ENCODE assay signal across 26 cellular contexts in the genomic region with DNA sequence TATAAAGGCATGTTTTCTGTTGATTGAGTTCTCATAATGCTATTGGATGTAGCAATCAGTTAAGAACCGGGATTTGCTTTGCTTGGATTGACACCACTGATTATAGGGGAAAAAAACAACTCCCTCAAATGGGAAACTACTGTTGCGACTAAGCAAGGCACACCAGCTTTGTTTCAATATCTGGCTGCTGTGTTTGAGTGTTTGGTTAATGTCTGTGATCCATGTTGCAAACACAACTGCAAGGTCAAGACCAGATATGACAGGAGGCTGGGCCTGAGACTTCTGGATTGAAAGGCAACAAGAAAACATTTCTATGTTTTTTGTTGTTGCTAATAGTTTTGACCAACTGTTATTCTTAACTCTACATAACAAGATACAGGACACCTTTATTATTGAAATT.
"Had no signal": no experiment of that assay in that cellular context is flagged by ENCODE, and none has a peak within 500 bp of the region (broad histone marks: within the 10 kb centered on the region; RNA-seq: fewer than 3 reads in every experiment).

No MANE protein-coding gene starts in this region.

- DNase-seq: activated CD4-positive, alpha-beta T cell treated with anti-CD3 and anti-CD28 coated beads for 36 hours; activated CD4-positive, CD25-positive, alpha-beta regulatory T cell; activated CD8-positive, alpha-beta memory T cell treated with anti-CD3 and anti-CD28 coated beads, Interleukin-2, amount 10 ng/mL, durations not matched to agents 7 days and 5 days; activated CD8-positive, alpha-beta T cell treated with anti-CD3 and anti-CD28 coated beads, Interleukin-2, amount 10 ng/mL, durations not matched to agents 7 days and 5 days; activated naive CD4-positive, alpha-beta T cell; activated T-cell treated with anti-CD3 and anti-CD28 coated beads, Interleukin-2, amount 50 U/mL, for 72 hours; anterior cingulate cortex; cerebellar nuclear complex; colonic mucosa; effector CD8-positive, alpha-beta T cell; esophagus squamous epithelium; gastrocnemius medialis; glutamatergic neuron; left lung; mammary epithelial cell; naive thymus-derived CD4-positive, alpha-beta T cell; ovary; psoas muscle; stimulated activated CD4-positive, alpha-beta T cell treated with anti-CD3 and anti-CD28 coated beads, Interleukin-2, amount 100 ng/mL, for 48 hours; stimulated activated naive CD4-positive, alpha-beta T cell treated with Interleukin-2 at 50 U/mL for 16 hours; trophoblast cell; uterus had no signal

- H3K27me3 ChIP-seq: colonic mucosa, esophagus squamous epithelium, gastrocnemius medialis, left lung, ovary, uterus had no signal

- H3K27ac ChIP-seq: colonic mucosa, epithelial cell of prostate, esophagus squamous epithelium, left lung, ovary, psoas muscle, uterus had no signal

- H3K4me3 ChIP-seq: colonic mucosa, esophagus squamous epithelium, gastrocnemius medialis, left lung, ovary, psoas muscle, thoracic aorta, uterus had no signal

- ATAC-seq: activated CD4-positive, alpha-beta T cell treated with anti-CD3 and anti-CD28 coated beads for 36 hours; activated CD8-positive, alpha-beta memory T cell treated with anti-CD3 and anti-CD28 coated beads, Interleukin-2, amount 10 ng/mL, durations not matched to agents 7 days and 5 days; activated CD8-positive, alpha-beta T cell treated with anti-CD3 and anti-CD28 coated beads, Interleukin-2, amount 10 ng/mL, durations not matched to agents 7 days and 5 days; activated naive CD4-positive, alpha-beta T cell treated with anti-CD3 and anti-CD28 coated beads, Interleukin-2, amount 50 U/mL, for 72 hours; activated T-cell treated with anti-CD3 and anti-CD28 coated beads, Interleukin-2, amount 50 U/mL, for 72 hours; gastrocnemius medialis; left lung; naive thymus-derived CD4-positive, alpha-beta T cell; psoas muscle had no signal

- H3K4me1 ChIP-seq: colonic mucosa, esophagus squamous epithelium, left lung, psoas muscle, uterus had no signal

- H3K9me3 ChIP-seq: colonic mucosa, esophagus squamous epithelium, gastrocnemius medialis, left lung, ovary, psoas muscle, thoracic aorta, uterus had no signal

- H3K36me3 ChIP-seq: colonic mucosa, ovary, thoracic aorta, uterus had no signal

- FAIRE-seq: bronchial epithelial cell had no signal
